In the genomic region with DNA sequence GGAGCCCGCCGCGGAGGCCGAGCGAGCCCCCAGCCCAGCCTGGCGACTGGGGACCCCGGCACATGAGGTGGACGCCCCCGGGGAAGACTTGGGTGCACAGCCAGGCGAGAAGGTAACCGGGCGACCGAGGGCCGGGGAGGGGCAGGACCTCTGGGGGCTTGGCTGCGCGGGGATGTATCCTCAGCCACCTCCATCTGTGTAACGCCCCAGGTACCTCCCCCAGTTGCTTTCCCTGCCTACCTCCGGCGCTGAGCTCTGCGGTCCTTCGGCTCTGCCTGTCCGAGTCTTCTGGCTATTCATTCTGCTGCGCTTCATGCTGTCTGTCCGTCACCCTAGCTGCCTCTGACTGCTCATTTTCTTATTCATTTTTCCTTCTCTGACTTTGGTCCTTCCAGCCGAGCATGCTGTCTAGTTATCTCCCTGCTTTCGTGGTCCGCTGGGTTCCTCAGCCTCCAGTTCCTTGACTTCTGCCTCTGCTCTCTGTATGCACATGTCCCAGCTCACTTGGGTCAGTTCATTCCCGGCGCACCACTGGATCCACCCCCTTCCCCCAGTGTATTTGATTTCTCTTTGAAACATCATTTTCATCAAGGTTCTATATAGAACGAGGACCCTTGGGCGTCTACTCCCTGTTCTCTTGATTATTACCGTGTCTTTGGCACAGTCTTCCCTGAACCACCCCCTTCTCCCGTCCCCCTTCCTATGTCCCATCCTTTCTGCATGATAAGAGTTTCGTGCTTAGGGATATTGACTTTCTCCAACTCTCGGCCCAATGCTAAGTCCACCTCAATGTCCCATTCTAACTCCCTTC, we compare ENCODE assay signal across 8 cellular contexts. TPM values are rescaled to one million over a fixed set of nuclear protein-coding genes. Genes with fewer than 3 reads are reported as not detected.
DNase-seq lines count a peak whose midpoint lies in the region; ATAC-seq, FAIRE-seq and TF ChIP-seq lines count a peak whose summit lies in the region.

No MANE protein-coding gene starts in this region.

- DNase-seq in GM12891 (ENCODE audit: insufficient read length, low spot score) = peak; percentile 67
- DNase-seq in NCI-H1694 treated with DMSO at 0.1 percent for 48 hours (lab: John Stamatoyannopoulos, UW) = peak; percentile 21
- DNase-seq in activated CD4-positive, alpha-beta T cell treated with anti-CD3 and anti-CD28 coated beads for 1 hour = peak; percentile 45
- DNase-seq in HepG2 (ENCODE audit: low spot score) = peak; percentile 24
- peak; percentile 46 for DNase-seq in stimulated activated CD4-positive, alpha-beta T cell treated with anti-CD3 and anti-CD28 coated beads, Interleukin-4, amount 100 ng/mL, for 1 hour
- no peak for DNase-seq in chondrocyte (ENCODE audit: low spot score)

- H3K27ac Mint-ChIP-seq in chondrocyte (ENCODE audit: unreplicated experiment) = no peak overlapping the region

- CTCF ChIA-PET in HepG2 (lab: Yijun Ruan, JAX; ENCODE audit: low intra/inter-chr PET ratio, low total read pairs) = no interaction called here

- peak overlapping the region; percentile 54; the same call in 1 of the 2 replicates for H3K9ac ChIP-seq in HepG2 (ENCODE audit: insufficient read depth, low read depth, low read length)

- H3K79me2 ChIP-seq in HepG2 (ENCODE audit: insufficient read depth, low read length) = no peaks in the 10 kb centered on the region

- H2AFZ ChIP-seq in HepG2 (ENCODE audit: low read length) = peak overlapping the region; percentile 99

- peak overlapping the region; percentile 76 to 96 (median 79) for H3K4me3 ChIP-seq in HepG2 (replicated peaks in 1 of 3; ENCODE audit: insufficient read depth in 1 of 3, low read depth in 2 of 3, low read length in 3 of 3)

- intact Hi-C loops in HepG2 (cut with micrococcal nuclease; ENCODE audit: unreplicated experiment) = loop anchor here (5.0 kb wide), 2 partner anchors 32 to 122 kb away; partner anchors contain the start of gene M6PR

- POLR2A ChIA-PET in HepG2 (lab: Yijun Ruan, JAX) = interaction anchor here (1.9 kb wide), 1 partner anchor 34 kb away, joined by 16 read pairs; the partner anchor contains the start of gene M6PR

- no peaks in the 10 kb centered on the region for H3K9me3 Mint-ChIP-seq in chondrocyte (ENCODE audit: low read depth)

- H3K27ac ChIP-seq in cingulate gyrus (ENCODE audit: low read depth, low read length) (peak overlapping the region; percentile 62), HepG2 (ENCODE audit: extremely low read length, insufficient read depth, low read length) (no peak overlapping the region)

- TF ChIP-seq EP300 in HepG2 (IDR thresholded peaks at IDR 0.05; ENCODE audit: low read depth in 2 of 2, low read length in 2 of 2) (no peak), HepG2 (CRISPR knock-in tag; IDR thresholded peaks at IDR 0.05; ENCODE audit: borderline replicate concordance) (no peak)

- H3K4me1 Mint-ChIP-seq in chondrocyte (ENCODE audit: low read depth) = peaks cover 16% of the 10 kb centered on the region

- no peaks in the 10 kb centered on the region for H3K9me3 ChIP-seq in HepG2 (ENCODE audit: low read length)

- ATAC-seq in HG02623 (IDR thresholded peaks at IDR 0.05; ENCODE audit: unreplicated experiment) (peak; percentile 62), HepG2 (peak; percentile 90)

- in situ Hi-C loops in HepG2 (cut with HindIII; ENCODE audit: extremely low pct_ligation_motif_present, low pct_unique_long_range_greater_than_20kb) = no loop called here

- peaks cover 2% of the 10 kb centered on the region for H3K36me3 Mint-ChIP-seq in chondrocyte (ENCODE audit: low read depth)

- TF ChIP-seq POLR2A in GM12891 (IDR thresholded peaks at IDR 0.05; ENCODE audit: low read depth, low read length) (no peak), HepG2 (IDR thresholded peaks at IDR 0.05; ENCODE audit: insufficient read depth in 1 of 2, low read depth in 2 of 2, low read length in 2 of 2) (no peak)

- peak; percentile 78 for FAIRE-seq in GM12891 (lab: Jason Lieb, UNC)
- no peak for FAIRE-seq in HepG2 (lab: Jason Lieb, UNC)

- H3K4me3 Mint-ChIP-seq in chondrocyte (ENCODE audit: unreplicated experiment) = no peak overlapping the region

- H4K20me1 ChIP-seq in HepG2 (ENCODE audit: insufficient read depth, low read length) = no peaks in the 10 kb centered on the region

- H3K4me1 ChIP-seq in HepG2 (ENCODE audit: insufficient read depth, low read length) = peaks cover 27% of the 10 kb centered on the region

- peak overlapping the region; percentile 93 for H3K4me2 ChIP-seq in HepG2 (ENCODE audit: low read depth, low read length)

- WGBS in HepG2 (ENCODE audit: low lambda C conversion rate) = 7% methylated on average over 18 of the region's 35 CpGs

- no TSS peak for BruUV-seq in HepG2 (replicated peaks; lab: Mats Ljungman, UMichigan)

- H3K27me3 ChIP-seq in HepG2 (ENCODE audit: control insufficient read depth in 1 of 2, insufficient read depth in 2 of 2, low read length in 2 of 2) = no peaks in the 10 kb centered on the region; a peak in 1 of 5 replicates

- no peaks in the 10 kb centered on the region; a peak in 1 of 5 replicates for H3K36me3 ChIP-seq in HepG2 (replicated peaks in 1 of 2; ENCODE audit: control insufficient read depth in 1 of 2, insufficient read depth in 2 of 2, low read length in 2 of 2)

- no peak for TF ChIP-seq RAD21 in HepG2 (CRISPR knock-in tag; IDR thresholded peaks at IDR 0.05)

- no peaks in the 10 kb centered on the region for H3K27me3 Mint-ChIP-seq in chondrocyte (ENCODE audit: low read depth)

- TF ChIP-seq CTCF in HepG2 (CRISPR knock-in tag; IDR thresholded peaks at IDR 0.05) = no peak
- no peak for TF ChIP-seq CTCF in chondrocyte (IDR thresholded peaks at IDR 0.05)

TF ChIP-seq in GM12891, 5 proteins besides CTCF, POLR2A, EP300 and RAD21:
- TF ChIP-seq PAX5 (IDR thresholded peaks at IDR 0.05; ENCODE audit: insufficient read depth, low read length, severe bottlenecking) (no peak), TAF1 (IDR thresholded peaks at IDR 0.05; ENCODE audit: low read depth, low read length) (no peak)

TF ChIP-seq in HepG2, 621 proteins besides CTCF, POLR2A, EP300 and RAD21 (continues in another document):
- TF ChIP-seq SAP130 (CRISPR knock-in tag; IDR thresholded peaks at IDR 0.05; ENCODE audit: low read depth) (0 out of 2 replicates have a peak, but pooled peaks have one; percentile 21), GATA4 (IDR thresholded peaks at IDR 0.05; ENCODE audit: borderline replicate concordance, low read depth) (no peak)

RNA-seq across cellular contexts. Expression of gene PHC1, which starts 0.6 kb away (rescaled TPM):
- polyA plus RNA-seq in GM12891 (2012; ENCODE audit: low read depth, missing spikeins) = 8.7 TPM
- total RNA-seq in HepG2 (2016; rRNA removed; fragmentation: Illumina TruSeq; extraction: Trizol) (9.4 and 12.5 TPM in 2 replicates), chondrocyte (33.0 to 36.7 TPM (median 35.8 TPM) in 3 replicates)
- 3.5 and 4.3 TPM in 2 replicates for total RNA-seq in HepG2 (2016; cell fraction: cytosol; rRNA removed; fragmentation: Illumina TruSeq; extraction: Trizol; ENCODE audit: low read depth)
- 9.1 and 10.8 TPM in 2 replicates for total RNA-seq in HepG2 (2016; cell fraction: insoluble cytoplasmic fraction; rRNA removed; fragmentation: Illumina TruSeq; extraction: Trizol)
- total RNA-seq in HepG2 (2016; cell fraction: membrane; rRNA removed; fragmentation: Illumina TruSeq; extraction: Trizol) = 15.0 and 16.0 TPM in 2 replicates
- total RNA-seq in HepG2 (2016; cell fraction: nucleus; rRNA removed; fragmentation: Illumina TruSeq; extraction: Trizol) = 6.0 and 10.3 TPM in 2 replicates
- polyA plus RNA-seq in HepG2 (2011; rRNA removed) = 35.0 and 36.6 TPM in 2 replicates
- polyA plus RNA-seq in HepG2 (2011; cell fraction: cytosol; rRNA removed) = 18.0 and 18.2 TPM in 2 replicates
- polyA plus RNA-seq in HepG2 (2011; cell fraction: nucleus; rRNA removed) = 92.3 and 99.0 TPM in 2 replicates
- polyA plus RNA-seq in HepG2 (2012) = 12.2 and 13.4 TPM in 2 replicates
- 2.5 and 3.8 TPM in 2 replicates for polyA plus RNA-seq in HepG2 (2016; cell fraction: cytosol; fragmentation: Illumina TruSeq; extraction: Trizol; ENCODE audit: low read depth)
- polyA plus RNA-seq in HepG2 (2016; cell fraction: insoluble cytoplasmic fraction; fragmentation: Illumina TruSeq; extraction: Trizol; ENCODE audit: low read depth) = 7.7 and 13.3 TPM in 2 replicates
- 10.0 and 11.8 TPM in 2 replicates for polyA plus RNA-seq in HepG2 (2016; cell fraction: membrane; fragmentation: Illumina TruSeq; extraction: Trizol; ENCODE audit: low read depth)
- polyA plus RNA-seq in HepG2 (2016; cell fraction: nucleus; fragmentation: Illumina TruSeq; extraction: Trizol; ENCODE audit: insufficient read depth, low read depth) = 21.0 and 24.1 TPM in 2 replicates
- 15.0 and 39.5 TPM in 2 replicates for polyA minus RNA-seq in HepG2 (2011; rRNA and poly(A)+ RNA removed; ENCODE audit: low replicate concordance)
- polyA minus RNA-seq in HepG2 (2011; cell fraction: cytosol; rRNA and poly(A)+ RNA removed) = 12.2 and 13.7 TPM in 2 replicates
- polyA minus RNA-seq in HepG2 (2011; cell fraction: nucleus; rRNA and poly(A)+ RNA removed) = 9.3 and 12.3 TPM in 2 replicates

RNA-seq across cellular contexts. Expression of gene M6PR, which starts 34.5 kb away (rescaled TPM):
- 103 TPM for polyA plus RNA-seq in GM12891 (2012; ENCODE audit: low read depth, missing spikeins)
- total RNA-seq in HepG2 (2016; rRNA removed; fragmentation: Illumina TruSeq; extraction: Trizol) (68.5 and 127 TPM in 2 replicates), chondrocyte (90.1 to 103 TPM (median 96.1 TPM) in 3 replicates)
- 36.4 and 46.3 TPM in 2 replicates for total RNA-seq in HepG2 (2016; cell fraction: cytosol; rRNA removed; fragmentation: Illumina TruSeq; extraction: Trizol; ENCODE audit: low read depth)
- total RNA-seq in HepG2 (2016; cell fraction: insoluble cytoplasmic fraction; rRNA removed; fragmentation: Illumina TruSeq; extraction: Trizol) = 82.3 and 126 TPM in 2 replicates
- total RNA-seq in HepG2 (2016; cell fraction: membrane; rRNA removed; fragmentation: Illumina TruSeq; extraction: Trizol) = 62.4 and 64.9 TPM in 2 replicates
- 126 and 143 TPM in 2 replicates for total RNA-seq in HepG2 (2016; cell fraction: nucleus; rRNA removed; fragmentation: Illumina TruSeq; extraction: Trizol)
- 90.5 and 98.2 TPM in 2 replicates for polyA plus RNA-seq in HepG2 (2011; rRNA removed)
- 61.4 and 84.5 TPM in 2 replicates for polyA plus RNA-seq in HepG2 (2011; cell fraction: cytosol; rRNA removed)
- 91.0 and 114 TPM in 2 replicates for polyA plus RNA-seq in HepG2 (2011; cell fraction: nucleus; rRNA removed)
- 68.5 and 69.2 TPM in 2 replicates for polyA plus RNA-seq in HepG2 (2012)
- polyA plus RNA-seq in HepG2 (2016; cell fraction: cytosol; fragmentation: Illumina TruSeq; extraction: Trizol; ENCODE audit: low read depth) = 22.0 and 27.6 TPM in 2 replicates
- polyA plus RNA-seq in HepG2 (2016; cell fraction: insoluble cytoplasmic fraction; fragmentation: Illumina TruSeq; extraction: Trizol; ENCODE audit: low read depth) = 60.7 and 70.5 TPM in 2 replicates
- polyA plus RNA-seq in HepG2 (2016; cell fraction: membrane; fragmentation: Illumina TruSeq; extraction: Trizol; ENCODE audit: low read depth) = 40.1 and 44.7 TPM in 2 replicates
- 178 and 205 TPM in 2 replicates for polyA plus RNA-seq in HepG2 (2016; cell fraction: nucleus; fragmentation: Illumina TruSeq; extraction: Trizol; ENCODE audit: insufficient read depth, low read depth)
- polyA minus RNA-seq in HepG2 (2011; rRNA and poly(A)+ RNA removed; ENCODE audit: low replicate concordance) = 167 and 331 TPM in 2 replicates
- 67.1 and 75.4 TPM in 2 replicates for polyA minus RNA-seq in HepG2 (2011; cell fraction: cytosol; rRNA and poly(A)+ RNA removed)
- polyA minus RNA-seq in HepG2 (2011; cell fraction: nucleus; rRNA and poly(A)+ RNA removed) = 64.4 and 78.3 TPM in 2 replicates
